11 cellular contexts compared by ENCODE assay signal in the genomic region with DNA sequence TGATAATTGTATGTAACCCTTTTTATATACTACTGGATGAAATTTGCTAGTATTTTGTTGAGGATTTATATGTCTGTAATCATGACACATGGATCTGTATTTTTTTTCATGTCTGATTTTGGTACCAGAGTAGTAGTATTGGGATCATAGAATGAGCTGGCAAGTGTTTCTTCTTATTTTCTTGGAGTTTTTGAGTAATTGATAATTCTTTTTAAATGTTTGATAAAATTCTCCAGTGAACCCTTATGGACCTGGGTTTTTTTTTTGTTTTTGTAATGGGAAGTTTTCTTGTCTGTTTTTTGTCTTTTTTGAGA. TPM values are rescaled to one million over a fixed set of nuclear protein-coding genes. Genes with fewer than 3 reads are reported as not detected.
DNase-seq lines count a peak whose midpoint lies in the region; ATAC-seq and TF ChIP-seq lines count a peak whose summit lies in the region.
"Had no signal": no experiment of that assay in that cellular context is flagged by ENCODE, and none has a peak within 500 bp of the region (broad histone marks: within the 10 kb centered on the region; RNA-seq: fewer than 3 reads in every experiment).

No MANE protein-coding gene starts in this region.

- peaks cover 45% of the 10 kb centered on the region for H3K79me2 ChIP-seq in OCI-LY7 (ENCODE audit: insufficient read depth, low read depth, low read length)

- H3K4me1 ChIP-seq in OCI-LY7 (ENCODE audit: insufficient read depth, low read length, poor library complexity, severe bottlenecking), result peaks cover 23% of the 10 kb centered on the region
- H3K4me1 ChIP-seq: gastroesophageal sphincter had no signal

- no peaks in the 10 kb centered on the region for H4K20me1 ChIP-seq in OCI-LY7 (ENCODE audit: insufficient read depth, low read length)

- ATAC-seq in activated CD8-positive, alpha-beta memory T cell treated with anti-CD3 and anti-CD28 coated beads, Interleukin-2, amount 10 ng/mL, durations not matched to agents 7 days and 5 days, result no peak
- ATAC-seq in GM21825 (IDR thresholded peaks at IDR 0.05; ENCODE audit: unreplicated experiment) (peak; percentile 18), HG03039 (IDR thresholded peaks at IDR 0.05; ENCODE audit: unreplicated experiment) (no peak)
- no peak for ATAC-seq in natural killer cell treated with Interleukin-12 subunit alpha and Interleukin-12 subunit beta and Interleukin-15 and Interleukin-18, amount 100 ng/mL, for 72 hours
- ATAC-seq: gastroesophageal sphincter, HepG2, left cardiac atrium had no signal

- 0 out of 2 replicates have a peak, but pooled peaks cover 5% of the 10 kb centered on the region for H3K9me3 ChIP-seq in OCI-LY7 (ENCODE audit: low read length)
- H3K9me3 ChIP-seq: gastroesophageal sphincter had no signal

- peaks cover 20% of the 10 kb centered on the region for H3K4me1 Mint-ChIP-seq in activated CD8-positive, alpha-beta memory T cell treated with anti-CD3 and anti-CD28 coated beads, Interleukin-2, amount 10 ng/mL, durations not matched to agents 7 days and 5 days
- H3K4me1 Mint-ChIP-seq in natural killer cell treated with Interleukin-12 subunit alpha and Interleukin-12 subunit beta and Interleukin-15 and Interleukin-18, amount 100 ng/mL, for 72 hours (ENCODE audit: low read depth in 2 of 2), result peaks cover 15 to 26% of the 10 kb centered on the region in 2 donors

- CTCF ChIA-PET in activated CD8-positive, alpha-beta memory T cell treated with anti-CD3 and anti-CD28 coated beads, Interleukin-2, amount 10 ng/mL, durations not matched to agents 7 days and 5 days (lab: Charles Lee), result no interaction called here
- CTCF ChIA-PET in OCI-LY7 (lab: Charles Lee; ENCODE audit: unreplicated experiment), result no interaction called here

- peak overlapping the region; percentile 71 for H3K4me2 ChIP-seq in OCI-LY7 (ENCODE audit: low read length)

- no peak for TF ChIP-seq CTCF in OCI-LY7 (conservative IDR thresholded peaks at IDR 0.05; ENCODE audit: low read length)

- H3K9me2 ChIP-seq in OCI-LY7 (ENCODE audit: insufficient read depth, low read length), result no peaks in the 10 kb centered on the region

- H3K27ac ChIP-seq in OCI-LY7 (ENCODE audit: low read depth, low read length, poor library complexity, severe bottlenecking), result peak overlapping the region; percentile 71
- H3K27ac ChIP-seq: gastroesophageal sphincter had no signal

- H3K27me3 Mint-ChIP-seq in activated CD8-positive, alpha-beta memory T cell treated with anti-CD3 and anti-CD28 coated beads, Interleukin-2, amount 10 ng/mL, durations not matched to agents 7 days and 5 days, result no peaks in the 10 kb centered on the region
- H3K27me3 Mint-ChIP-seq in natural killer cell treated with Interleukin-12 subunit alpha and Interleukin-12 subunit beta and Interleukin-15 and Interleukin-18, amount 100 ng/mL, for 72 hours, result no peaks in the 10 kb centered on the region

- H3K36me3 ChIP-seq in OCI-LY7 (ENCODE audit: insufficient read depth, low read length), result peaks cover 87% of the 10 kb centered on the region

- H2AFZ ChIP-seq in OCI-LY7 (ENCODE audit: low read length), result no peak overlapping the region

- POLR2A ChIA-PET in OCI-LY7 (lab: Charles Lee), result interaction anchor here (0.6 to 1.1 kb wide), 2 partner anchors 18 to 24 kb away, joined by 4 read pairs; no protein-coding TSS in a partner anchor

- peak overlapping the region; percentile 97 for H3K27ac Mint-ChIP-seq in activated CD8-positive, alpha-beta memory T cell treated with anti-CD3 and anti-CD28 coated beads, Interleukin-2, amount 10 ng/mL, durations not matched to agents 7 days and 5 days
- peak overlapping the region; percentile 79 to 94 for H3K27ac Mint-ChIP-seq in natural killer cell treated with Interleukin-12 subunit alpha and Interleukin-12 subunit beta and Interleukin-15 and Interleukin-18, amount 100 ng/mL, for 72 hours

- peak overlapping the region; percentile 55 for H3K4me3 ChIP-seq in OCI-LY7 (ENCODE audit: low read depth, low read length, poor library complexity, severe bottlenecking)
- H3K4me3 ChIP-seq: gastroesophageal sphincter had no signal

- H3K4me3 Mint-ChIP-seq in activated CD8-positive, alpha-beta memory T cell treated with anti-CD3 and anti-CD28 coated beads, Interleukin-2, amount 10 ng/mL, durations not matched to agents 7 days and 5 days, result peak overlapping the region; percentile 78
- peak overlapping the region; percentile 82 for H3K4me3 Mint-ChIP-seq in natural killer cell treated with Interleukin-12 subunit alpha and Interleukin-12 subunit beta and Interleukin-15 and Interleukin-18, amount 100 ng/mL, for 72 hours

- no TSS peak for BruUV-seq in OCI-LY7 (replicated peaks; lab: Mats Ljungman, UMichigan)

- DNase-seq in activated CD8-positive, alpha-beta memory T cell treated with anti-CD3 and anti-CD28 coated beads, Interleukin-2, amount 10 ng/mL, durations not matched to agents 7 days and 5 days, result no peak
- DNase-seq in activated CD8-positive, alpha-beta memory T cell treated with anti-CD3 and anti-CD28 coated beads, Interleukin-2, amount 50 U/mL, for 48 hours, result no peak
- DNase-seq in OCI-LY7 (ENCODE audit: low spot score) (no peak), C1 segment of cervical spinal cord (lab: John Stamatoyannopoulos, UW) (no peak), NCI-H1417 treated with DMSO at 0.1 percent for 48 hours (lab: John Stamatoyannopoulos, UW) (no peak)
- no peak for DNase-seq in natural killer cell treated with Interleukin-12 subunit alpha and Interleukin-12 subunit beta and Interleukin-15 and Interleukin-18, amount 100 ng/mL, for 72 hours (ENCODE audit: low spot score)
- DNase-seq: left cardiac atrium had no signal

- peaks cover 5% of the 10 kb centered on the region for H3K9me3 Mint-ChIP-seq in activated CD8-positive, alpha-beta memory T cell treated with anti-CD3 and anti-CD28 coated beads, Interleukin-2, amount 10 ng/mL, durations not matched to agents 7 days and 5 days (ENCODE audit: low read depth)
- H3K9me3 Mint-ChIP-seq in natural killer cell treated with Interleukin-12 subunit alpha and Interleukin-12 subunit beta and Interleukin-15 and Interleukin-18, amount 100 ng/mL, for 72 hours, result no peaks in the 10 kb centered on the region

- intact Hi-C loops in OCI-LY7 (cut with micrococcal nuclease; ENCODE audit: unreplicated experiment), result no loop called here

- peaks cover 79% of the 10 kb centered on the region for H3K36me3 Mint-ChIP-seq in activated CD8-positive, alpha-beta memory T cell treated with anti-CD3 and anti-CD28 coated beads, Interleukin-2, amount 10 ng/mL, durations not matched to agents 7 days and 5 days
- H3K36me3 Mint-ChIP-seq in natural killer cell treated with Interleukin-12 subunit alpha and Interleukin-12 subunit beta and Interleukin-15 and Interleukin-18, amount 100 ng/mL, for 72 hours, result peaks cover 33% of the 10 kb centered on the region

RNA-seq across cellular contexts. Expression of gene ZNF33A, which starts 28.4 kb away (rescaled TPM):
- 10 to 100 TPM; 21.4 to 27.1 TPM for total RNA-seq in activated CD8-positive, alpha-beta memory T cell treated with anti-CD3 and anti-CD28 coated beads, Interleukin-2, amount 10 ng/mL, durations not matched to agents 7 days and 5 days
- total RNA-seq in OCI-LY7 (2014; rRNA removed; shearing (Covaris generic)), result 31.2 and 39.8 TPM in 2 replicates
- 40.1 and 40.2 TPM in 2 replicates for total RNA-seq in OCI-LY7 (2022)
- 10 to 100 TPM; 26.4 to 29.6 TPM for total RNA-seq in natural killer cell treated with Interleukin-12 subunit alpha and Interleukin-12 subunit beta and Interleukin-15 and Interleukin-18, amount 100 ng/mL, for 72 hours

RNA-seq across cellular contexts. Expression of gene ZNF37A, which starts 55.2 kb away (rescaled TPM):
- total RNA-seq in activated CD8-positive, alpha-beta memory T cell treated with anti-CD3 and anti-CD28 coated beads, Interleukin-2, amount 10 ng/mL, durations not matched to agents 7 days and 5 days, result 10 to 100 TPM; 18.9 to 22.1 TPM
- total RNA-seq in OCI-LY7 (2014; rRNA removed; shearing (Covaris generic)), result 21.2 and 21.6 TPM in 2 replicates
- total RNA-seq in OCI-LY7 (2022), result 38.1 and 40.3 TPM in 2 replicates
- 10 to 100 TPM; 23.8 to 27.8 TPM for total RNA-seq in natural killer cell treated with Interleukin-12 subunit alpha and Interleukin-12 subunit beta and Interleukin-15 and Interleukin-18, amount 100 ng/mL, for 72 hours
